ENCODE assay signal across 19 cellular contexts in the genomic region with DNA sequence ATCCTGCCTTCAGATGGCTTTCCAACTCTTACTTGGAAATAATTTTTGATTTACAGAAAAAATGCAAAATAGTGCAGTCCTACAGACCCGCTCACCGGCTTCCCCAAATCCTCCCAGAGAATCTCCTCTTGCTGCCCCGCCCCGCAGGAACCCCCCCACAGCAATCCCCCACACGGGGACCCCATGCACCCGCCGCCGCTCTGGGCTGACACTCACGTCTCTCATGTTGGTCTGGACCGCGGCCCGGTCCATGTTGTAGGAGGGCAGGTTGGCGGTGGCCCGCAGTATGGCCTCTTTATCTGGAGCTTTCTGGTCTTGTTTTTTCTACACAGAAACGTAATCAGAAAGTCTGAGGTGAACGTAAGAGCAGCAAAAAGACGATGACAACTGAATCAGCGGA.
"Had no signal": no experiment of that assay in that cellular context is flagged by ENCODE, and none has a peak within 500 bp of the region (broad histone marks: within the 10 kb centered on the region; RNA-seq: fewer than 3 reads in every experiment).

No MANE protein-coding gene starts in this region.

- H3K27ac ChIP-seq: coronary artery, epithelial cell of prostate, heart left ventricle, sigmoid colon, spleen, thyroid gland, WERI-Rb-1 had no signal

- FAIRE-seq: islet of Langerhans, urothelium cell line had no signal

- H3K9me3 ChIP-seq: heart left ventricle, sigmoid colon, spleen, thyroid gland had no signal

- H3K9me3 Mint-ChIP-seq: activated naive CD4-positive, alpha-beta T cell treated with anti-CD3 and anti-CD28 coated beads, Interleukin-2, amount 50 U/mL, for 72 hours; natural killer cell treated with Interleukin-12 subunit alpha and Interleukin-12 subunit beta and Interleukin-15 and Interleukin-18, amount 100 ng/mL, for 72 hours had no signal

- H3K4me1 ChIP-seq: sigmoid colon, spleen, thyroid gland had no signal

- H3K27me3 Mint-ChIP-seq: natural killer cell treated with Interleukin-12 subunit alpha and Interleukin-12 subunit beta and Interleukin-15 and Interleukin-18, amount 100 ng/mL, for 72 hours had no signal

- H3K27ac Mint-ChIP-seq: natural killer cell treated with Interleukin-12 subunit alpha and Interleukin-12 subunit beta and Interleukin-15 and Interleukin-18, amount 100 ng/mL, for 72 hours had no signal

- H3K4me3 Mint-ChIP-seq: natural killer cell treated with Interleukin-12 subunit alpha and Interleukin-12 subunit beta and Interleukin-15 and Interleukin-18, amount 100 ng/mL, for 72 hours had no signal

- H3K27me3 ChIP-seq: heart left ventricle, sigmoid colon, spleen, thyroid gland had no signal

- H3K4me3 ChIP-seq: coronary artery, heart left ventricle, sigmoid colon, spleen, thyroid gland had no signal

- ATAC-seq: activated naive CD4-positive, alpha-beta T cell treated with anti-CD3 and anti-CD28 coated beads, Interleukin-2, amount 50 U/mL, for 72 hours; natural killer cell treated with Interleukin-12 subunit alpha and Interleukin-12 subunit beta and Interleukin-15 and Interleukin-18, amount 100 ng/mL, for 72 hours; stimulated activated naive CD8-positive, alpha-beta T cell treated with anti-CD3 and anti-CD28 coated beads, Interleukin-15, Interleukin-2, amounts not matched to agents 100 U/mL and 50 U/mL, for 24 hours had no signal

- DNase-seq: activated T-cell treated with anti-CD3 and anti-CD28 coated beads, Interleukin-2, amount 50 U/mL, for 1 hour; cerebellar nuclear complex; heart left ventricle; left ventricle myocardium superior; nucleus accumbens; posterior cingulate gyrus; sigmoid colon; spleen; stimulated activated CD4-positive, alpha-beta T cell treated with anti-CD3 and anti-CD28 coated beads, Interleukin-4, amount 100 ng/mL, for 1 hour; stimulated activated naive CD8-positive, alpha-beta T cell treated with anti-CD3 and anti-CD28 coated beads, Interleukin-15, Interleukin-2, amounts not matched to agents 100 U/mL and 50 U/mL, for 24 hours; substantia nigra; thyroid gland; WERI-Rb-1 had no signal
